ENCODE assay signal across 8 cellular contexts in genomic region chr13:26377038-26377437, GRCh38.
DNase-seq lines count a peak whose midpoint lies in the region; ATAC-seq lines count a peak whose summit lies in the region.

No MANE protein-coding gene starts in this region.

- DNase-seq in COLO668 (lab: John Stamatoyannopoulos, UW; ENCODE audit: unreplicated experiment): peak; percentile 49
- DNase-seq in HCEC 1CT: peak; percentile 27
- DNase-seq in SW480 (ENCODE audit: low spot score): peak; percentile 48
- DNase-seq in iris pigment epithelial cell (ENCODE audit: low read depth): peak; percentile 10
- DNase-seq in NCI-H2081 (lab: John Stamatoyannopoulos, UW): no peak
- DNase-seq in stimulated activated CD4-positive, alpha-beta T cell treated with anti-CD3 and anti-CD28 coated beads, Interleukin-4, amount 100 ng/mL, for 4 hours: no peak
- no peak for DNase-seq in NCI-H1092 (lab: John Stamatoyannopoulos, UW)

- ATAC-seq in GM21367 (IDR thresholded peaks at IDR 0.05; ENCODE audit: unreplicated experiment): no peak

Comparison
In these comparisons a context has a peak if more than half of its experiments do, and no peak if none do; other contexts are left out.
1. DNase-seq: peak in COLO668 (single experiment), HCEC 1CT (single experiment), SW480 (single experiment) and iris pigment epithelial cell (single experiment); none in NCI-H2081 (0 of 2), stimulated activated CD4-positive, alpha-beta T cell treated with anti-CD3 and anti-CD28 coated beads, Interleukin-4, amount 100 ng/mL, for 4 hours (0 of 2) and NCI-H1092 (single experiment).